In the genomic region with DNA sequence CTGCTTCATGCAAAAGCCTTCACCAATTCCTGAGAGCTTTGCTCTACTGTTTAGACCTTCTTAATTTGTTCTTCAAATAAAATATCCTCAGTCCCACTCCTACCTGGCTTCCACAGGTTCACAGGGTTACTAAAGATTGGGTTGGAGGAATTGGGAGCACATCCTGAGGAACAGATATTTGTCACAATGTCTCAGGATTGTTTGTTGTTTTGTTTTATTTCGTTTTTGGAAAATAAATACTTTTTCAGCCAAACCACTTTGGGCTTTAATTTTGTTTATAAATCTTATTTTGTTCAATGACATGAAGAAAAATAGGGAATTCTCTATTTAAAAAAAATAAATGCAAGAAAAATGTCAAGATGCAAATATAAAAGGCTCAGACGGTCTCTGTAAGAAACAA, we compare ENCODE assay signal across 11 cellular contexts.
"Had no signal": no experiment of that assay in that cellular context is flagged by ENCODE, and none has a peak within 500 bp of the region (broad histone marks: within the 10 kb centered on the region; RNA-seq: fewer than 3 reads in every experiment).

No MANE protein-coding gene starts in this region.

- H3K27ac ChIP-seq: GM23248 had no signal

- H3K9ac ChIP-seq: GM23248 had no signal

- H2AFZ ChIP-seq: GM23248, GM23338 had no signal

- FAIRE-seq: H1, H54 had no signal

- H3K9me3 ChIP-seq: HAP-1 had no signal

- H3K4me2 ChIP-seq: GM23338 had no signal

- H3K4me3 ChIP-seq: GM23248, GM23338, HAP-1 had no signal

- DNase-seq: GM23248, GOT3, H7, H9, HCEC 1CT, HFFc6 had no signal

- H3K4me1 ChIP-seq: HAP-1 had no signal

- H3K36me3 ChIP-seq: HAP-1 had no signal

- ATAC-seq: GM23338, HCT116 had no signal
